Comparison of ENCODE assay signal across 2 cellular contexts in genomic region chr6:116271309-116271708, GRCh38.
TF ChIP-seq lines count a peak whose summit lies in the region.

No MANE protein-coding gene starts in this region.

TF ChIP-seq in GM23338, 12 proteins besides CTCF, POLR2A, EP300 and RAD21:
- TF ChIP-seq ZNF462 (CRISPR knock-in tag; IDR thresholded peaks at IDR 0.05): peak; percentile 74; the same call in 1 of the 2 replicates
- TF ChIP-seq NANOG (IDR thresholded peaks at IDR 0.05; ENCODE audit: borderline replicate concordance): no peak

TF ChIP-seq in H1, 55 proteins besides CTCF, POLR2A, EP300 and RAD21:
- TF ChIP-seq EZH2 (IDR thresholded peaks at IDR 0.05; ENCODE audit: low read depth, low read length, severe bottlenecking): no peak
- TF ChIP-seq KDM5A (IDR thresholded peaks at IDR 0.05; ENCODE audit: low read length): no peak
- TF ChIP-seq ASH2L (IDR thresholded peaks at IDR 0.05; ENCODE audit: low read length): peak; percentile 46
- no peak for TF ChIP-seq FOSL1 (IDR thresholded peaks at IDR 0.05; ENCODE audit: insufficient read depth, low read depth, low read length)
- TF ChIP-seq MAFK (IDR thresholded peaks at IDR 0.05; ENCODE audit: low read depth, low read length): no peak
- no peak for TF ChIP-seq E2F6 (IDR thresholded peaks at IDR 0.05)
